In the genomic region with DNA sequence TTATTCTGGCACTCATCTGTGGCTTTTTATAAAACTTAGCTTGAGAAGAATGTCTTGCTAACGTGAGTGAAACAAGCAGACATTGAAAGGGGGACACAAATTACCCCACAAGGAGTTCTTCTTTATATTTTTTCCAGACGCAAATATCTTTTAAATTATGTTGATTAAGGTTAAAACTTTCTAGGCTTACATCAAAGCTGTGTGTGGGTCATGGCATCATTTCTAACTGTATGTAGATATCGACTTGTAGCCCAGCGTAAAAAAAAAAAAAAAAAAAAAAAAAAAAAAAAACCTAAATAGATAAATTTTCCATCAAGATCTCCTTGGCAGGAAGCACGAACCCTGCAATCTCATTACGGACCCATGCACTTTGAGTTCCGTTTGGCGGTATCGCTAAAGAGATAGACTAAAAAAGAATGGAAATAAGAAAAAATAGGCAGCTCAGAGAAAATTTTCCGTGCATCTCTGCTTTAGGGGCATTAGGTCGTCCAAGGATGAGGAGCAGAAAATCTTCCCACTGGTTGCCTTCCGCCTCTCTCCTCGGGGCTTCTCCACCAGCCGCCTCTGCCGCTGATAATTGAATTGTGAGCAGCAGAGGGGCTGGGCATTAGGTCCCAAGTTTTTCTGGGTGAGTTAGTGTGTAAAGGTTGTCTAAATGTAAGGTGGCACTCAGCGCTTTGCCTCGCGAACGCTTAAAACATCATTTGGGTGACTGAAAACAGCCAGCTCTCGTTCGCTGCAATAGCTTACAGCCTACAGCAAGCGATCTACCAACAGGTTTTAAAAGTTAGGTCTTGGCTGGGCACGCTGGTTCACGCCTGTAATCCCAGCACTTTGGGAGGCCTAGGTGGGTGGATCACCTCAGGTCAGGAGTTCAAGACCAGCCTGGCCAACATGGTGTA, we compare ENCODE assay signal across 8 cellular contexts.
DNase-seq lines count a peak whose midpoint lies in the region; ATAC-seq and TF ChIP-seq lines count a peak whose summit lies in the region.

No MANE protein-coding gene starts in this region.

- peaks cover 20% of the 10 kb centered on the region for H3K4me1 Mint-ChIP-seq in Caco-2 (ENCODE audit: low read depth, unreplicated experiment)
- peaks cover 18% of the 10 kb centered on the region for H3K4me1 Mint-ChIP-seq in central memory CD8-positive, alpha-beta T cell
- H3K4me1 Mint-ChIP-seq in nephron progenitor cell = peaks cover 14% of the 10 kb centered on the region

- H3K9me2 ChIP-seq in MM.1S (replicated peaks; ENCODE audit: insufficient read depth, low read length) = no peaks in the 10 kb centered on the region

- H3K79me2 ChIP-seq in MM.1S (ENCODE audit: low read length) = no peaks in the 10 kb centered on the region

- H3K27me3 Mint-ChIP-seq in Caco-2 (ENCODE audit: insufficient read depth, unreplicated experiment) (peaks cover 4% of the 10 kb centered on the region), nephron progenitor cell (ENCODE audit: low read depth, poor library complexity) (peaks cover 100% of the 10 kb centered on the region)
- peaks cover 98% of the 10 kb centered on the region for H3K27me3 Mint-ChIP-seq in central memory CD8-positive, alpha-beta T cell

- H3K27ac Mint-ChIP-seq in Caco-2 (ENCODE audit: unreplicated experiment) (peak overlapping the region; percentile 95), nephron progenitor cell (no peak overlapping the region)
- peak overlapping the region; percentile 96 for H3K27ac Mint-ChIP-seq in central memory CD8-positive, alpha-beta T cell (ENCODE audit: low read depth)

- H3K4me1 ChIP-seq in Caco-2 = 0 out of 2 replicates have a peak, but pooled peaks cover 3% of the 10 kb centered on the region
- no peaks in the 10 kb centered on the region for H3K4me1 ChIP-seq in MM.1S (ENCODE audit: low read length)

- CTCF ChIA-PET in Caco-2 (lab: Charles Lee) = interaction anchor here (0.9 to 1.5 kb wide), 3 partner anchors 18 to 65 kb away, joined by 3 to 8 read pairs (median 3); no protein-coding TSS in a partner anchor

- H3K9ac ChIP-seq in MM.1S (ENCODE audit: low read length) = no peak overlapping the region

- ATAC-seq in central memory CD8-positive, alpha-beta T cell (replicated peaks; ENCODE audit: extremely low read depth, poor library complexity, severe bottlenecking) = no peak
- ATAC-seq in GM18520 (IDR thresholded peaks at IDR 0.05; ENCODE audit: unreplicated experiment) (no peak), GM21723 (IDR thresholded peaks at IDR 0.05; ENCODE audit: unreplicated experiment) (no peak)

- no peaks in the 10 kb centered on the region for H3K36me3 ChIP-seq in Caco-2 (ENCODE audit: control insufficient read depth, insufficient read depth, low read length)
- H3K36me3 ChIP-seq in MM.1S (replicated peaks; ENCODE audit: insufficient read depth, low read length) = no peaks in the 10 kb centered on the region

- no peaks in the 10 kb centered on the region for H4K20me1 ChIP-seq in MM.1S (ENCODE audit: insufficient read depth, low read length)

- peak overlapping the region; percentile 98 for H3K4me3 Mint-ChIP-seq in Caco-2 (ENCODE audit: unreplicated experiment)
- peak overlapping the region; percentile 88 for H3K4me3 Mint-ChIP-seq in central memory CD8-positive, alpha-beta T cell
- H3K4me3 Mint-ChIP-seq in nephron progenitor cell = peak overlapping the region; percentile 87

- H3K9me3 ChIP-seq in Caco-2 (no peaks in the 10 kb centered on the region), MM.1S (replicated peaks; ENCODE audit: insufficient read depth, low read length) (no peaks in the 10 kb centered on the region)

- no peaks in the 10 kb centered on the region for H3F3A ChIP-seq in MM.1S (ENCODE audit: insufficient read depth, low read length)

- POLR2A ChIA-PET in Caco-2 (lab: Charles Lee) = interaction anchor here (0.6 kb wide), 1 partner anchor 1770 kb away, joined by 3 read pairs; no protein-coding TSS in a partner anchor

- no peak overlapping the region for H3K27ac ChIP-seq in MM.1S (ENCODE audit: low read length)

- intact Hi-C loops in Caco-2 (cut with micrococcal nuclease; ENCODE audit: unreplicated experiment) = loop anchor here (1.0 to 5.0 kb wide), 2 partner anchors 42 to 63 kb away; no protein-coding TSS in a partner anchor

- 0 out of 2 replicates have a peak overlapping the region, but pooled peaks have one; percentile 84 for H2AFZ ChIP-seq in MM.1S (ENCODE audit: low read length)

- peak overlapping the region; percentile 51 for H3K4me3 ChIP-seq in Caco-2 (ENCODE audit: low read depth, low read length)
- H3K4me3 ChIP-seq in MM.1S (ENCODE audit: low read length) = peak overlapping the region; percentile 72; the same call in 1 of the 2 replicates

- no TSS peak for BruUV-seq in Caco-2 (replicated peaks; lab: Mats Ljungman, UMichigan)

- DNase-seq in Caco-2 (no peak), MM.1S (no peak), nephron progenitor cell (no peak), DMS79 (lab: John Stamatoyannopoulos, UW) (no peak), GF-D8 (lab: John Stamatoyannopoulos, UW) (no peak)
- no peak for DNase-seq in central memory CD8-positive, alpha-beta T cell (ENCODE audit: low spot score in 2 of 2)

- H3K27me3 ChIP-seq in Caco-2 (replicated peaks; ENCODE audit: control insufficient read depth, insufficient read depth, low read length) (no peaks in the 10 kb centered on the region), MM.1S (replicated peaks; ENCODE audit: insufficient read depth, low read length) (peaks cover 12% of the 10 kb centered on the region)

- H3K9me3 Mint-ChIP-seq in Caco-2 (ENCODE audit: unreplicated experiment) = no peaks in the 10 kb centered on the region
- peaks cover 15% of the 10 kb centered on the region for H3K9me3 Mint-ChIP-seq in central memory CD8-positive, alpha-beta T cell
- H3K9me3 Mint-ChIP-seq in nephron progenitor cell = peaks cover 8% of the 10 kb centered on the region

- TF ChIP-seq CTCF in Caco-2 (IDR thresholded peaks at IDR 0.05; ENCODE audit: insufficient read depth in 1 of 2, low read depth in 1 of 2, low read length in 1 of 2, severe bottlenecking in 1 of 2, unreplicated experiment in 1 of 2) = no peak
- no peak for TF ChIP-seq CTCF in MM.1S (IDR thresholded peaks at IDR 0.05; ENCODE audit: low read length)
- TF ChIP-seq CTCF in nephron progenitor cell (IDR thresholded peaks at IDR 0.05) = no peak

- H3K4me2 ChIP-seq in MM.1S (ENCODE audit: low read depth, low read length) = peak overlapping the region; percentile 52

- H3K36me3 Mint-ChIP-seq in Caco-2 (ENCODE audit: insufficient read depth, unreplicated experiment) (peaks cover 15% of the 10 kb centered on the region), nephron progenitor cell (ENCODE audit: low read depth) (peaks cover 13% of the 10 kb centered on the region)
- H3K36me3 Mint-ChIP-seq in central memory CD8-positive, alpha-beta T cell (ENCODE audit: insufficient read depth) = peaks cover 29% of the 10 kb centered on the region
